Comparison of ENCODE assay signal across 1 cellular context in the genomic region with DNA sequence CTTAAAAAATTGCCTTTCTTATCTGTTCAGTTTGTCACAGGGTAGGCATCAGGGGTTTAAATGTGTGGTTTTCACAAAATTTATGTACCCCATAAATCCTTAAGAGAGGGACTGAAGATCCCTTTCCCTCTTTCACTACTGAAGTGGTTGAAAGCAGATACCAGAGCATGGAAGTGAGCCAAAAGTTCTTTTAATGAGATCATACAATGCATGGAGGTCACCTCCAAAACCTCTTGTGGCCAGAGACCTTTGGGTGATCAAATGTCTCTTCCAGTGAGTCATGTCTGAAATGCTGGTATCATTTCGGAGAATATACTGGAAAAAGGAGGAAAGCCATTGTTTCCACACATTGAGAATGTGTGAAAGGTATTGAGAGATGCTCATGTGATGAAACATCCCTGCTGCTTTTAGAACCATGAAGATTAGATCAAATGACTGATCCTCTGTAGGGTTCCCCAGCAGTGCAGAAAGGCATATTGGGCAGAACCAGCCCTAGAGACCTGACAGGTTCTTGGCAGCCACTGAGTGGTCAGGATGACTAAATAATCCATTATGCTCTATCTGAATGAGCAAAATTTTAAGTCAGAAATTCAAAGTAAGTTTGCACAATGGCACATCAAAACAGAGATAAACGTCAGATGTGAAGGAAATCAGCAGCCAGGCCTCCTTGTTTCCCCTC.
A peak's percentile ranks its signal among the peaks of the same experiment; 100 is the strongest.
TF ChIP-seq lines count a peak whose summit lies in the region.

No MANE protein-coding gene starts in this region.

TF ChIP-seq in K562, 482 proteins besides CTCF, POLR2A, EP300 and RAD21 (continued from another document and continues in another):
- TF ChIP-seq, protein P1, sequence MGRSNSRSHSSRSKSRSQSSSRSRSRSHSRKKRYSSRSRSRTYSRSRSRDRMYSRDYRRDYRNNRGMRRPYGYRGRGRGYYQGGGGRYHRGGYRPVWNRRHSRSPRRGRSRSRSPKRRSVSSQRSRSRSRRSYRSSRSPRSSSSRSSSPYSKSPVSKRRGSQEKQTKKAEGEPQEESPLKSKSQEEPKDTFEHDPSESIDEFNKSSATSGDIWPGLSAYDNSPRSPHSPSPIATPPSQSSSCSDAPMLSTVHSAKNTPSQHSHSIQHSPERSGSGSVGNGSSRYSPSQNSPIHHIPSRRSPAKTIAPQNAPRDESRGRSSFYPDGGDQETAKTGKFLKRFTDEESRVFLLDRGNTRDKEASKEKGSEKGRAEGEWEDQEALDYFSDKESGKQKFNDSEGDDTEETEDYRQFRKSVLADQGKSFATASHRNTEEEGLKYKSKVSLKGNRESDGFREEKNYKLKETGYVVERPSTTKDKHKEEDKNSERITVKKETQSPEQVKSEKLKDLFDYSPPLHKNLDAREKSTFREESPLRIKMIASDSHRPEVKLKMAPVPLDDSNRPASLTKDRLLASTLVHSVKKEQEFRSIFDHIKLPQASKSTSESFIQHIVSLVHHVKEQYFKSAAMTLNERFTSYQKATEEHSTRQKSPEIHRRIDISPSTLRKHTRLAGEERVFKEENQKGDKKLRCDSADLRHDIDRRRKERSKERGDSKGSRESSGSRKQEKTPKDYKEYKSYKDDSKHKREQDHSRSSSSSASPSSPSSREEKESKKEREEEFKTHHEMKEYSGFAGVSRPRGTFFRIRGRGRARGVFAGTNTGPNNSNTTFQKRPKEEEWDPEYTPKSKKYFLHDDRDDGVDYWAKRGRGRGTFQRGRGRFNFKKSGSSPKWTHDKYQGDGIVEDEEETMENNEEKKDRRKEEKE (IDR thresholded peaks at IDR 0.05; ENCODE audit: borderline replicate concordance in 1 of 2, control insufficient read depth in 1 of 2, low read depth in 2 of 2, low read length in 1 of 2), result no peak; a peak in 1 of 4 replicates
- TF ChIP-seq FOXJ2 (tag; IDR thresholded peaks at IDR 0.05), result peak; percentile 86; the same call in 1 of the 2 replicates
- no peak for TF ChIP-seq SRSF3 (IDR thresholded peaks at IDR 0.05; ENCODE audit: insufficient read depth, low read length)
- no peak for TF ChIP-seq ZSCAN29 (IDR thresholded peaks at IDR 0.05)
- TF ChIP-seq ARID1B (IDR thresholded peaks at IDR 0.05), result peak; percentile 99
- TF ChIP-seq SMARCE1 (IDR thresholded peaks at IDR 0.05), result peak; percentile 99
- TF ChIP-seq FOSL1 (tag; conservative IDR thresholded peaks at IDR 0.05), result peak; percentile 99
- TF ChIP-seq, protein P2, sequence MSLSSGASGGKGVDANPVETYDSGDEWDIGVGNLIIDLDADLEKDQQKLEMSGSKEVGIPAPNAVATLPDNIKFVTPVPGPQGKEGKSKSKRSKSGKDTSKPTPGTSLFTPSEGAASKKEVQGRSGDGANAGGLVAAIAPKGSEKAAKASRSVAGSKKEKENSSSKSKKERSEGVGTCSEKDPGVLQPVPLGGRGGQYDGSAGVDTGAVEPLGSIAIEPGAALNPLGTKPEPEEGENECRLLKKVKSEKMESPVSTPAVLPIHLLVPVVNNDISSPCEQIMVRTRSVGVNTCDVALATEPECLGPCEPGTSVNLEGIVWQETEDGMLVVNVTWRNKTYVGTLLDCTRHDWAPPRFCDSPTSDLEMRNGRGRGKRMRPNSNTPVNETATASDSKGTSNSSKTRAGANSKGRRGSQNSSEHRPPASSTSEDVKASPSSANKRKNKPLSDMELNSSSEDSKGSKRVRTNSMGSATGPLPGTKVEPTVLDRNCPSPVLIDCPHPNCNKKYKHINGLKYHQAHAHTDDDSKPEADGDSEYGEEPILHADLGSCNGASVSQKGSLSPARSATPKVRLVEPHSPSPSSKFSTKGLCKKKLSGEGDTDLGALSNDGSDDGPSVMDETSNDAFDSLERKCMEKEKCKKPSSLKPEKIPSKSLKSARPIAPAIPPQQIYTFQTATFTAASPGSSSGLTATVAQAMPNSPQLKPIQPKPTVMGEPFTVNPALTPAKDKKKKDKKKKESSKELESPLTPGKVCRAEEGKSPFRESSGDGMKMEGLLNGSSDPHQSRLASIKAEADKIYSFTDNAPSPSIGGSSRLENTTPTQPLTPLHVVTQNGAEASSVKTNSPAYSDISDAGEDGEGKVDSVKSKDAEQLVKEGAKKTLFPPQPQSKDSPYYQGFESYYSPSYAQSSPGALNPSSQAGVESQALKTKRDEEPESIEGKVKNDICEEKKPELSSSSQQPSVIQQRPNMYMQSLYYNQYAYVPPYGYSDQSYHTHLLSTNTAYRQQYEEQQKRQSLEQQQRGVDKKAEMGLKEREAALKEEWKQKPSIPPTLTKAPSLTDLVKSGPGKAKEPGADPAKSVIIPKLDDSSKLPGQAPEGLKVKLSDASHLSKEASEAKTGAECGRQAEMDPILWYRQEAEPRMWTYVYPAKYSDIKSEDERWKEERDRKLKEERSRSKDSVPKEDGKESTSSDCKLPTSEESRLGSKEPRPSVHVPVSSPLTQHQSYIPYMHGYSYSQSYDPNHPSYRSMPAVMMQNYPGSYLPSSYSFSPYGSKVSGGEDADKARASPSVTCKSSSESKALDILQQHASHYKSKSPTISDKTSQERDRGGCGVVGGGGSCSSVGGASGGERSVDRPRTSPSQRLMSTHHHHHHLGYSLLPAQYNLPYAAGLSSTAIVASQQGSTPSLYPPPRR (CRISPR knock-in tag; IDR thresholded peaks at IDR 0.05; ENCODE audit: borderline replicate concordance), result no peak
- no peak for TF ChIP-seq CTCFL (IDR thresholded peaks at IDR 0.05; ENCODE audit: borderline replicate concordance, insufficient read depth, low read depth, low read length, poor library complexity, severe bottlenecking)
- TF ChIP-seq PCBP1 (IDR thresholded peaks at IDR 0.05; ENCODE audit: low read depth, low read length, poor library complexity, severe bottlenecking), result no peak
- no peak for TF ChIP-seq TCF7 (IDR thresholded peaks at IDR 0.05; ENCODE audit: borderline replicate concordance)
- TF ChIP-seq CC2D1A (IDR thresholded peaks at IDR 0.05), result peak; percentile 92; the same call in 1 of the 2 replicates
- TF ChIP-seq SRSF1 (IDR thresholded peaks at IDR 0.05; ENCODE audit: low read depth, low read length), result no peak
- TF ChIP-seq TEAD4 (IDR thresholded peaks at IDR 0.05; ENCODE audit: low read length), result peak; percentile 97
- no peak for TF ChIP-seq TEAD4 (CRISPR knock-in tag; IDR thresholded peaks at IDR 0.05; ENCODE audit: borderline replicate concordance)
- TF ChIP-seq, protein P3, sequence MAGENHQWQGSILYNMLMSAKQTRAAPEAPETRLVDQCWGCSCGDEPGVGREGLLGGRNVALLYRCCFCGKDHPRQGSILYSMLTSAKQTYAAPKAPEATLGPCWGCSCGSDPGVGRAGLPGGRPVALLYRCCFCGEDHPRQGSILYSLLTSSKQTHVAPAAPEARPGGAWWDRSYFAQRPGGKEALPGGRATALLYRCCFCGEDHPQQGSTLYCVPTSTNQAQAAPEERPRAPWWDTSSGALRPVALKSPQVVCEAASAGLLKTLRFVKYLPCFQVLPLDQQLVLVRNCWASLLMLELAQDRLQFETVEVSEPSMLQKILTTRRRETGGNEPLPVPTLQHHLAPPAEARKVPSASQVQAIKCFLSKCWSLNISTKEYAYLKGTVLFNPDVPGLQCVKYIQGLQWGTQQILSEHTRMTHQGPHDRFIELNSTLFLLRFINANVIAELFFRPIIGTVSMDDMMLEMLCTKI (IDR thresholded peaks at IDR 0.05; ENCODE audit: partially characterized antibody), result no peak
- peak; percentile 88 to 93 for TF ChIP-seq KDM1A (IDR thresholded peaks at IDR 0.05)
- TF ChIP-seq, protein P4, sequence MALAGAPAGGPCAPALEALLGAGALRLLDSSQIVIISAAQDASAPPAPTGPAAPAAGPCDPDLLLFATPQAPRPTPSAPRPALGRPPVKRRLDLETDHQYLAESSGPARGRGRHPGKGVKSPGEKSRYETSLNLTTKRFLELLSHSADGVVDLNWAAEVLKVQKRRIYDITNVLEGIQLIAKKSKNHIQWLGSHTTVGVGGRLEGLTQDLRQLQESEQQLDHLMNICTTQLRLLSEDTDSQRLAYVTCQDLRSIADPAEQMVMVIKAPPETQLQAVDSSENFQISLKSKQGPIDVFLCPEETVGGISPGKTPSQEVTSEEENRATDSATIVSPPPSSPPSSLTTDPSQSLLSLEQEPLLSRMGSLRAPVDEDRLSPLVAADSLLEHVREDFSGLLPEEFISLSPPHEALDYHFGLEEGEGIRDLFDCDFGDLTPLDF (CRISPR knock-in tag; IDR thresholded peaks at IDR 0.05), result no peak
- TF ChIP-seq NONO (IDR thresholded peaks at IDR 0.05; ENCODE audit: low read depth in 2 of 2, low read length in 1 of 2), result peak in 1 of 2 experiments; percentile 56; a peak in 1 of 4 replicates
- no peak for TF ChIP-seq SNAPC5 (CRISPR knock-in tag; IDR thresholded peaks at IDR 0.05)
- TF ChIP-seq, protein P5, sequence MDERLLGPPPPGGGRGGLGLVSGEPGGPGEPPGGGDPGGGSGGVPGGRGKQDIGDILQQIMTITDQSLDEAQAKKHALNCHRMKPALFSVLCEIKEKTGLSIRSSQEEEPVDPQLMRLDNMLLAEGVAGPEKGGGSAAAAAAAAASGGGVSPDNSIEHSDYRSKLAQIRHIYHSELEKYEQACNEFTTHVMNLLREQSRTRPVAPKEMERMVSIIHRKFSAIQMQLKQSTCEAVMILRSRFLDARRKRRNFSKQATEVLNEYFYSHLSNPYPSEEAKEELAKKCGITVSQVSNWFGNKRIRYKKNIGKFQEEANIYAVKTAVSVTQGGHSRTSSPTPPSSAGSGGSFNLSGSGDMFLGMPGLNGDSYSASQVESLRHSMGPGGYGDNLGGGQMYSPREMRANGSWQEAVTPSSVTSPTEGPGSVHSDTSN (CRISPR knock-in tag; IDR thresholded peaks at IDR 0.05; ENCODE audit: low read depth), result no peak
- TF ChIP-seq, protein P5 (tag; conservative IDR thresholded peaks at IDR 0.05; ENCODE audit: low read depth), result peak; percentile 93
- no peak for TF ChIP-seq CREB5 (CRISPR knock-in tag; IDR thresholded peaks at IDR 0.05)
- no peak for TF ChIP-seq SREBF2 (CRISPR knock-in tag; IDR thresholded peaks at IDR 0.05)
- TF ChIP-seq SNIP1 (IDR thresholded peaks at IDR 0.05; ENCODE audit: low read depth), result no peak
- TF ChIP-seq RBM17 (IDR thresholded peaks at IDR 0.05; ENCODE audit: borderline replicate concordance, low read depth, low read length), result no peak
- no peak for TF ChIP-seq ZNF79 (CRISPR knock-in tag; IDR thresholded peaks at IDR 0.05; ENCODE audit: low read depth)
- TF ChIP-seq CSDE1 (IDR thresholded peaks at IDR 0.05), result no peak
- TF ChIP-seq CBFA2T2 (conservative IDR thresholded peaks at IDR 0.05), result peak; percentile 92
- no peak for TF ChIP-seq KDM2B (CRISPR knock-in tag; IDR thresholded peaks at IDR 0.05)
- TF ChIP-seq, protein P6, sequence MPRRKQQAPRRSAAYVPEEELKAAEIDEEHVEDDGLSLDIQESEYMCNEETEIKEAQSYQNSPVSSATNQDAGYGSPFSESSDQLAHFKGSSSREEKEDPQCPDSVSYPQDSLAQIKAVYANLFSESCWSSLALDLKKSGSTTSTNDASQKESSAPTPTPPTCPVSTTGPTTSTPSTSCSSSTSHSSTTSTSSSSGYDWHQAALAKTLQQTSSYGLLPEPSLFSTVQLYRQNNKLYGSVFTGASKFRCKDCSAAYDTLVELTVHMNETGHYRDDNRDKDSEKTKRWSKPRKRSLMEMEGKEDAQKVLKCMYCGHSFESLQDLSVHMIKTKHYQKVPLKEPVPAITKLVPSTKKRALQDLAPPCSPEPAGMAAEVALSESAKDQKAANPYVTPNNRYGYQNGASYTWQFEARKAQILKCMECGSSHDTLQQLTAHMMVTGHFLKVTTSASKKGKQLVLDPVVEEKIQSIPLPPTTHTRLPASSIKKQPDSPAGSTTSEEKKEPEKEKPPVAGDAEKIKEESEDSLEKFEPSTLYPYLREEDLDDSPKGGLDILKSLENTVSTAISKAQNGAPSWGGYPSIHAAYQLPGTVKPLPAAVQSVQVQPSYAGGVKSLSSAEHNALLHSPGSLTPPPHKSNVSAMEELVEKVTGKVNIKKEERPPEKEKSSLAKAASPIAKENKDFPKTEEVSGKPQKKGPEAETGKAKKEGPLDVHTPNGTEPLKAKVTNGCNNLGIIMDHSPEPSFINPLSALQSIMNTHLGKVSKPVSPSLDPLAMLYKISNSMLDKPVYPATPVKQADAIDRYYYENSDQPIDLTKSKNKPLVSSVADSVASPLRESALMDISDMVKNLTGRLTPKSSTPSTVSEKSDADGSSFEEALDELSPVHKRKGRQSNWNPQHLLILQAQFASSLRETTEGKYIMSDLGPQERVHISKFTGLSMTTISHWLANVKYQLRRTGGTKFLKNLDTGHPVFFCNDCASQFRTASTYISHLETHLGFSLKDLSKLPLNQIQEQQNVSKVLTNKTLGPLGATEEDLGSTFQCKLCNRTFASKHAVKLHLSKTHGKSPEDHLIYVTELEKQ (CRISPR knock-in tag; IDR thresholded peaks at IDR 0.05), result peak; percentile 46; the same call in 1 of the 2 replicates
- no peak for TF ChIP-seq ETV5 (CRISPR knock-in tag; IDR thresholded peaks at IDR 0.05; ENCODE audit: low read depth)
- peak; percentile 88 for TF ChIP-seq NCOA1 (IDR thresholded peaks at IDR 0.05; ENCODE audit: low read depth)
- TF ChIP-seq CEBPB (tag; IDR thresholded peaks at IDR 0.05), result peak; percentile 96
- no peak for TF ChIP-seq FOXP1 (CRISPR knock-in tag; IDR thresholded peaks at IDR 0.05)
